In genomic region chr2:239803102-239803763, GRCh38 we compare ENCODE assay signal across 1 cellular context.
TF ChIP-seq lines count a peak whose summit lies in the region.

No MANE protein-coding gene starts in this region.

TF ChIP-seq in GM23338, 12 proteins besides CTCF, POLR2A, EP300 and RAD21 (continued from another document):
- TF ChIP-seq POLR2AphosphoS5 (IDR thresholded peaks at IDR 0.05; ENCODE audit: low read depth) (no peak), EZH2phosphoT487 (IDR thresholded peaks at IDR 0.05; ENCODE audit: unreplicated experiment) (no peak), CREB1 (CRISPR knock-in tag; IDR thresholded peaks at IDR 0.05; ENCODE audit: low read depth) (no peak), EZH2 (IDR thresholded peaks at IDR 0.05; ENCODE audit: low read depth, unreplicated experiment) (no peak), STAT1 (IDR thresholded peaks at IDR 0.05; ENCODE audit: unreplicated experiment) (no peak), ETS1 (IDR thresholded peaks at IDR 0.05) (no peak)
